Comparison of ENCODE assay signal across 8 cellular contexts in the genomic region with DNA sequence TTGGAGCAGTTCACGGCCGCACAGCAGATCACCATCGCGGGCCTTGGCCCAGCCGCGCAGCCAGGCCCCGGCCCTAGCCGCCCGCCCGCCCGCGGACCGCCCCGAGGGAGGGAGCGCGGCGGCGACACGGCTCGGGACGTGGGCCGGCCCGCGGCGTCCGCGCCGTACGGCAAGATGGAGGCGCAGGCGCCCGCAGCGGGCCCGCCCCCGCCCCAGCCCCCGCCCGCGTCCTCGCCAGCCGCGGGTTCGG. TPM values are rescaled to one million over a fixed set of nuclear protein-coding genes. Genes with fewer than 3 reads are reported as not detected.
DNase-seq lines count a peak whose midpoint lies in the region; ATAC-seq, FAIRE-seq and TF ChIP-seq lines count a peak whose summit lies in the region.

A gene with protein sequence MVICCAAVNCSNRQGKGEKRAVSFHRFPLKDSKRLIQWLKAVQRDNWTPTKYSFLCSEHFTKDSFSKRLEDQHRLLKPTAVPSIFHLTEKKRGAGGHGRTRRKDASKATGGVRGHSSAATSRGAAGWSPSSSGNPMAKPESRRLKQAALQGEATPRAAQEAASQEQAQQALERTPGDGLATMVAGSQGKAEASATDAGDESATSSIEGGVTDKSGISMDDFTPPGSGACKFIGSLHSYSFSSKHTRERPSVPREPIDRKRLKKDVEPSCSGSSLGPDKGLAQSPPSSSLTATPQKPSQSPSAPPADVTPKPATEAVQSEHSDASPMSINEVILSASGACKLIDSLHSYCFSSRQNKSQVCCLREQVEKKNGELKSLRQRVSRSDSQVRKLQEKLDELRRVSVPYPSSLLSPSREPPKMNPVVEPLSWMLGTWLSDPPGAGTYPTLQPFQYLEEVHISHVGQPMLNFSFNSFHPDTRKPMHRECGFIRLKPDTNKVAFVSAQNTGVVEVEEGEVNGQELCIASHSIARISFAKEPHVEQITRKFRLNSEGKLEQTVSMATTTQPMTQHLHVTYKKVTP (minus strand): TSS at position 176 of the 250 bp plus-strand sequence. CDS start 141 bp downstream, at position 35.

- H3F3A ChIP-seq in OCI-LY1 (ENCODE audit: insufficient read depth, low read length): no peaks in the 10 kb centered on the region

- H2AFZ ChIP-seq in OCI-LY1 (ENCODE audit: low read length): no peak within 1 kb of the TSS

- ATAC-seq in HG02763 (IDR thresholded peaks at IDR 0.05; ENCODE audit: unreplicated experiment): peak; percentile 47

- H3K9me3 ChIP-seq in OCI-LY1 (ENCODE audit: low read length): peaks cover 15% of the 10 kb centered on the region
- H3K9me3 ChIP-seq in iPS-15b (ENCODE audit: control insufficient read depth, insufficient read depth, low read length): no peaks in the 10 kb centered on the region
- H3K9me3 ChIP-seq in small intestine (ENCODE audit: control insufficient read depth, low read depth): no peaks in the 10 kb centered on the region

- H3K27me3 ChIP-seq in OCI-LY1 (ENCODE audit: insufficient read depth, low read length) (no peaks in the 10 kb centered on the region), iPS-15b (ENCODE audit: control insufficient read depth, insufficient read depth, low read length) (no peaks in the 10 kb centered on the region), small intestine (ENCODE audit: control insufficient read depth in 2 of 2, insufficient read depth in 2 of 2, low read length in 2 of 2) (no peaks in the 10 kb centered on the region)

- peak within 1 kb of the TSS; percentile 67 for H3K27ac ChIP-seq in OCI-LY1 (ENCODE audit: low read depth, low read length, poor library complexity, severe bottlenecking)
- peak within 1 kb of the TSS; percentile 96 to 99 for H3K27ac ChIP-seq in small intestine (ENCODE audit: low read depth in 1 of 2, low read length in 1 of 2)

- peaks cover 23% of the 10 kb centered on the region for H3K4me1 ChIP-seq in OCI-LY1 (ENCODE audit: insufficient read depth, low read length, severe bottlenecking)
- peaks cover under 1% of the 10 kb centered on the region for H3K4me1 ChIP-seq in iPS-15b (ENCODE audit: control insufficient read depth, insufficient read depth, low read length)
- H3K4me1 ChIP-seq in small intestine (ENCODE audit: control insufficient read depth in 2 of 2, insufficient read depth in 1 of 2, low read depth in 1 of 2, low read length in 1 of 2): peaks cover 6 to 7% of the 10 kb centered on the region in 2 donors

- H3K4me2 ChIP-seq in OCI-LY1 (ENCODE audit: low read length): peak within 1 kb of the TSS; percentile 85

- peaks cover 46% of the 10 kb centered on the region for H3K36me3 ChIP-seq in OCI-LY1 (ENCODE audit: insufficient read depth, low read length)
- peaks cover 25% of the 10 kb centered on the region for H3K36me3 ChIP-seq in iPS-15b (ENCODE audit: control insufficient read depth, insufficient read depth, low read length)
- peaks cover 7 to 10% of the 10 kb centered on the region in 2 donors for H3K36me3 ChIP-seq in small intestine (ENCODE audit: control insufficient read depth in 2 of 2, insufficient read depth in 2 of 2, low read length in 2 of 2)

- DNase-seq in activated T-cell treated with anti-CD3 and anti-CD28 coated beads for 1 hour (ENCODE audit: low read depth) (peak; percentile 36), astrocyte of the cerebellum (ENCODE audit: low read depth) (no peak), small intestine (peak; percentile 70), NCI-H446 (lab: John Stamatoyannopoulos, UW) (no peak)
- no peak for DNase-seq in activated T-cell treated with anti-CD3 and anti-CD28 coated beads, Interleukin-2, amount 50 U/mL, for 1 hour

- no peaks in the 10 kb centered on the region for H4K20me1 ChIP-seq in OCI-LY1 (ENCODE audit: insufficient read depth, low read length)

- in situ Hi-C loops in astrocyte of the cerebellum (cut with HindIII; ENCODE audit: low sequenced_read_pairs): no loop called here

- WGBS in small intestine, 3 donors: 0 to 1% (median 0%) methylated on average over 6 to 42 of the region's 42 CpGs

- TF ChIP-seq CTCF in OCI-LY1 (IDR thresholded peaks at IDR 0.05; ENCODE audit: low read length) (no peak), astrocyte of the cerebellum (IDR thresholded peaks at IDR 0.05; ENCODE audit: low read depth, low read length, missing control alignments) (no peak)

- H3K4me3 ChIP-seq in OCI-LY1 (ENCODE audit: low read depth, low read length, poor library complexity, severe bottlenecking) (peak within 1 kb of the TSS; percentile 72), astrocyte of the cerebellum (ENCODE audit: low read depth, low read length) (peak within 1 kb of the TSS; percentile 86), iPS-15b (ENCODE audit: low read depth, low read length) (peak within 1 kb of the TSS; percentile 96), small intestine (ENCODE audit: low read depth in 1 of 2, low read length in 2 of 2) (peak within 1 kb of the TSS; percentile 93 to 94)

- no peaks in the 10 kb centered on the region for H3K9me2 ChIP-seq in OCI-LY1 (ENCODE audit: low read depth, low read length)

- H3K79me2 ChIP-seq in OCI-LY1 (ENCODE audit: insufficient read depth, low read length): peaks cover 54% of the 10 kb centered on the region

- FAIRE-seq in small intestine (lab: Jason Lieb, UNC): no peak

- H3K9ac ChIP-seq in OCI-LY1 (ENCODE audit: low read length): peak within 1 kb of the TSS; percentile 85
- peak within 1 kb of the TSS; percentile 98 for H3K9ac ChIP-seq in iPS-15b (ENCODE audit: low read depth, low read length)

RNA-seq across cellular contexts. Expression of the gene that starts here (rescaled TPM):
- 100 to 1,000 TPM in 1 of 3 donors, 10 to 100 TPM in 2; 62.5 to 101 (median 80.5) TPM for polyA plus RNA-seq in small intestine

Comparison
In these comparisons a context has a peak if more than half of its experiments do, and no peak if none do; other contexts are left out.
1. DNase-seq: peak in activated T-cell treated with anti-CD3 and anti-CD28 coated beads for 1 hour (single experiment) and small intestine (single experiment); none in activated T-cell treated with anti-CD3 and anti-CD28 coated beads, Interleukin-2, amount 50 U/mL, for 1 hour (single experiment), astrocyte of the cerebellum (single experiment) and NCI-H446 (0 of 2).
2. Peak in every context shown above with its lines, with median percentiles within 50 percentile points of each other: H3K4me3 ChIP-seq.